1 cellular context compared by ENCODE assay signal in genomic region chr4:118753685-118754084, GRCh38.
TF ChIP-seq lines count a peak whose summit lies in the region.

No MANE protein-coding gene starts in this region.

TF ChIP-seq in SK-N-SH, 30 proteins besides CTCF, POLR2A, EP300 and RAD21 (continued from another document):
- TF ChIP-seq MAX (IDR thresholded peaks at IDR 0.05; ENCODE audit: low read depth) (no peak), YY1 (IDR thresholded peaks at IDR 0.05; ENCODE audit: low read depth) (no peak), TAF1 (IDR thresholded peaks at IDR 0.05; ENCODE audit: borderline replicate concordance, low read depth, low read length) (no peak), JUND (IDR thresholded peaks at IDR 0.05) (no peak), EZH2phosphoT487 (IDR thresholded peaks at IDR 0.05; ENCODE audit: borderline replicate concordance, low read depth) (no peak), RXRA (IDR thresholded peaks at IDR 0.05; ENCODE audit: borderline replicate concordance, low read depth) (no peak), TCF12 (IDR thresholded peaks at IDR 0.05) (no peak), POLR2AphosphoS5 (IDR thresholded peaks at IDR 0.05; ENCODE audit: low read depth, low read length) (no peak), REST (IDR thresholded peaks at IDR 0.05; ENCODE audit: low read depth, low read length) (no peak), MXI1 (IDR thresholded peaks at IDR 0.05; ENCODE audit: low read depth, low read length) (no peak), FOXJ3 (CRISPR knock-in tag; IDR thresholded peaks at IDR 0.05) (no peak), TEAD4 (IDR thresholded peaks at IDR 0.05; ENCODE audit: borderline replicate concordance, insufficient read depth) (no peak)
- TF ChIP-seq, protein P1, sequence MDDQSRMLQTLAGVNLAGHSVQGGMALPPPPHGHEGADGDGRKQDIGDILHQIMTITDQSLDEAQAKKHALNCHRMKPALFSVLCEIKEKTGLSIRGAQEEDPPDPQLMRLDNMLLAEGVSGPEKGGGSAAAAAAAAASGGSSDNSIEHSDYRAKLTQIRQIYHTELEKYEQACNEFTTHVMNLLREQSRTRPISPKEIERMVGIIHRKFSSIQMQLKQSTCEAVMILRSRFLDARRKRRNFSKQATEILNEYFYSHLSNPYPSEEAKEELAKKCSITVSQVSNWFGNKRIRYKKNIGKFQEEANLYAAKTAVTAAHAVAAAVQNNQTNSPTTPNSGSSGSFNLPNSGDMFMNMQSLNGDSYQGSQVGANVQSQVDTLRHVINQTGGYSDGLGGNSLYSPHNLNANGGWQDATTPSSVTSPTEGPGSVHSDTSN (IDR thresholded peaks at IDR 0.05) = no peak
- TF ChIP-seq, protein P2, sequence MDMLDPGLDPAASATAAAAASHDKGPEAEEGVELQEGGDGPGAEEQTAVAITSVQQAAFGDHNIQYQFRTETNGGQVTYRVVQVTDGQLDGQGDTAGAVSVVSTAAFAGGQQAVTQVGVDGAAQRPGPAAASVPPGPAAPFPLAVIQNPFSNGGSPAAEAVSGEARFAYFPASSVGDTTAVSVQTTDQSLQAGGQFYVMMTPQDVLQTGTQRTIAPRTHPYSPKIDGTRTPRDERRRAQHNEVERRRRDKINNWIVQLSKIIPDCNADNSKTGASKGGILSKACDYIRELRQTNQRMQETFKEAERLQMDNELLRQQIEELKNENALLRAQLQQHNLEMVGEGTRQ (IDR thresholded peaks at IDR 0.05; ENCODE audit: borderline replicate concordance, low read depth, low read length) = no peak
